In the genomic region with DNA sequence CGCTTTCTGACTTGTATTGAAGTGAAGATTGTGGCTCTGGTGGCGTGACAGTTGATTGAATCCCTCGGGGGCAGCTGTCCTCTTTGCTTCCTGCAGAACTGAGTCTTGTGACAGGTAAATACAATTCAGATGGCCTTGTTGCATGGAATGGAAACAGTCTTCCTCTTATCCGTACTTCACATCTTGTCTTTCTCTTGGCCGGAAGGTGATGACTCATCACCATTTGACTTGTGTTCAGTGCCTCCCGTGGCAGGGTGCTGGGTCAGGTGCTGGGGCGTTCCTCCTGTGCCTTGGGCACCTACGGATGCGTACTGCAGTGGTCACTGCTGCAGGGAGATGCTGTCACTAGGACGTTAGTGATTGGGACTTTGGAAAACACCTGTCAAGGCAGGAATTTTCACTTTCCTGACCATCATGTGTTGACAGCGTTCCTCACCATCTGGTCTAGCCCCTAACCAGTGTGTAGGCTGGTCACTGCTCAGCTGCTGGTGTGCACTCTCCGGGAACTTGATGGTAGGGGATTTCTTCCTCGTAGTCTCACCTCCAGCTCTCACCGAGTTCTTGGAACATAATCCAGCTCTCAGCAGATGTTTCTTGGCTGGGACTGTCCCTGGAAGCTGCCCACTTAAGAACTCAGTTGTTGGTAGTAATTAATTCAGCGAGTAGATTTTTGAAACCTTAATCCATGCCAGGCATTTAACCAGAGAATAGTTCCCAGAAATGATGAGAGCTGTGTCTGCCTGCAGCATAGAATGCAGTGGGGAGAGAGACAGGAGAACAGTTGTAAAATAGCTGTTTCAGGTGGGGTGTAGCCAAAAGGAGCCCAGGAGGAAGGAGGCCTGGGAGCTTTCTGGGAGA, we compare ENCODE assay signal across 8 cellular contexts. TPM values are rescaled to one million over a fixed set of nuclear protein-coding genes. Genes with fewer than 3 reads are reported as not detected.
DNase-seq lines count a peak whose midpoint lies in the region; ATAC-seq and TF ChIP-seq lines count a peak whose summit lies in the region.

No MANE protein-coding gene starts in this region.

- H3K36me3 ChIP-seq in CD4-positive, CD25-positive, alpha-beta regulatory T cell (ENCODE audit: control insufficient read depth, insufficient read depth, low read length) = no peaks in the 10 kb centered on the region
- no peaks in the 10 kb centered on the region for H3K36me3 ChIP-seq in Loucy (ENCODE audit: insufficient read depth, low read length)
- no peaks in the 10 kb centered on the region for H3K36me3 ChIP-seq in esophagus muscularis mucosa
- H3K36me3 ChIP-seq in gastrocnemius medialis = no peaks in the 10 kb centered on the region

- peak overlapping the region; percentile 78 for H3K4me3 ChIP-seq in CD4-positive, CD25-positive, alpha-beta regulatory T cell (ENCODE audit: low read depth, low read length)
- H3K4me3 ChIP-seq in Loucy (ENCODE audit: low read length, poor library complexity, severe bottlenecking) (peak overlapping the region; percentile 5), esophagus muscularis mucosa (peak overlapping the region in 2 of 4 donors; percentile 13 to 29), gastrocnemius medialis (no peak overlapping the region)

- H3K9me3 Mint-ChIP-seq in CD4-positive, CD25-positive, alpha-beta regulatory T cell = no peaks in the 10 kb centered on the region
- no peaks in the 10 kb centered on the region for H3K9me3 Mint-ChIP-seq in activated CD8-positive, alpha-beta memory T cell treated with anti-CD3 and anti-CD28 coated beads, Interleukin-2, amount 10 ng/mL, durations not matched to agents 7 days and 5 days (ENCODE audit: low read depth)

- H3K27me3 ChIP-seq in CD4-positive, CD25-positive, alpha-beta regulatory T cell (ENCODE audit: control insufficient read depth, insufficient read depth, low read length) = no peaks in the 10 kb centered on the region
- no peaks in the 10 kb centered on the region for H3K27me3 ChIP-seq in Loucy (ENCODE audit: insufficient read depth, low read length, poor library complexity, severe bottlenecking)
- H3K27me3 ChIP-seq in esophagus muscularis mucosa = no peaks in the 10 kb centered on the region
- H3K27me3 ChIP-seq in gastrocnemius medialis = no peaks in the 10 kb centered on the region

- no peaks in the 10 kb centered on the region for H3K9me3 ChIP-seq in CD4-positive, CD25-positive, alpha-beta regulatory T cell (ENCODE audit: control insufficient read depth in 2 of 2, low read length in 2 of 2)
- H3K9me3 ChIP-seq in Loucy (ENCODE audit: insufficient read depth, low read depth, low read length) (no peaks in the 10 kb centered on the region), esophagus muscularis mucosa (no peaks in the 10 kb centered on the region), gastrocnemius medialis (no peaks in the 10 kb centered on the region)

- peaks cover 22% of the 10 kb centered on the region; the same call in 1 of the 2 replicates for H3K79me2 ChIP-seq in Loucy (ENCODE audit: insufficient read depth, low read length)

- peak; percentile 46 to 89 (median 62) for DNase-seq in CD4-positive, CD25-positive, alpha-beta regulatory T cell
- DNase-seq in activated CD8-positive, alpha-beta memory T cell treated with anti-CD3 and anti-CD28 coated beads, Interleukin-2, amount 10 ng/mL, durations not matched to agents 7 days and 5 days = peak; percentile 78
- no peak for DNase-seq in esophagus muscularis mucosa (ENCODE audit: extremely low spot score)
- DNase-seq in gastrocnemius medialis = peak; percentile 68 to 80
- DNase-seq in NCI-H128 (lab: John Stamatoyannopoulos, UW; ENCODE audit: unreplicated experiment) = no peak
- DNase-seq in SHP77 treated with DMSO at 0.1 percent for 48 hours (lab: John Stamatoyannopoulos, UW) = no peak
- no peak for DNase-seq in midbrain (lab: John Stamatoyannopoulos, UW)

- TF ChIP-seq POLR2A in esophagus muscularis mucosa (IDR thresholded peaks at IDR 0.05; ENCODE audit: low read depth) = no peak
- peak in 1 of 2 donors; percentile 47 for TF ChIP-seq POLR2A in gastrocnemius medialis (IDR thresholded peaks at IDR 0.05)

- intact Hi-C loops in esophagus muscularis mucosa (cut with DNase I) (no loop called here), gastrocnemius medialis (cut with DNase I; ENCODE audit: low total_unique reads) (no loop called here)

- no peak for TF ChIP-seq EP300 in esophagus muscularis mucosa (IDR thresholded peaks at IDR 0.05)

- CTCF ChIA-PET in activated CD8-positive, alpha-beta memory T cell treated with anti-CD3 and anti-CD28 coated beads, Interleukin-2, amount 10 ng/mL, durations not matched to agents 7 days and 5 days (lab: Charles Lee) = interaction anchor here (0.6 to 2.1 kb wide), 11 partner anchors 8 to 154 kb away, joined by 3 to 9 read pairs (median 4); a partner anchor contains a TSS

- no peaks in the 10 kb centered on the region for H3K36me3 Mint-ChIP-seq in CD4-positive, CD25-positive, alpha-beta regulatory T cell
- H3K36me3 Mint-ChIP-seq in activated CD8-positive, alpha-beta memory T cell treated with anti-CD3 and anti-CD28 coated beads, Interleukin-2, amount 10 ng/mL, durations not matched to agents 7 days and 5 days = peaks cover 5% of the 10 kb centered on the region

- H2AFZ ChIP-seq in Loucy (ENCODE audit: low read length) = no peak overlapping the region

- H4K20me1 ChIP-seq in Loucy (ENCODE audit: insufficient read depth, low read length, poor library complexity, severe bottlenecking) = peaks cover 4% of the 10 kb centered on the region

- H3K4me3 Mint-ChIP-seq in CD4-positive, CD25-positive, alpha-beta regulatory T cell = peak overlapping the region; percentile 67 to 97 (median 77)
- H3K4me3 Mint-ChIP-seq in activated CD8-positive, alpha-beta memory T cell treated with anti-CD3 and anti-CD28 coated beads, Interleukin-2, amount 10 ng/mL, durations not matched to agents 7 days and 5 days = no peak overlapping the region

- H3K27ac Mint-ChIP-seq in CD4-positive, CD25-positive, alpha-beta regulatory T cell = peak overlapping the region; percentile 93 to 96 (median 96)
- peak overlapping the region; percentile 73 for H3K27ac Mint-ChIP-seq in activated CD8-positive, alpha-beta memory T cell treated with anti-CD3 and anti-CD28 coated beads, Interleukin-2, amount 10 ng/mL, durations not matched to agents 7 days and 5 days

- H3F3A ChIP-seq in Loucy (ENCODE audit: low read depth) = no peaks in the 10 kb centered on the region

- peak; percentile 84 to 89 for ATAC-seq in CD4-positive, CD25-positive, alpha-beta regulatory T cell (ENCODE audit: low read depth in 2 of 2)
- peak; percentile 89 for ATAC-seq in activated CD8-positive, alpha-beta memory T cell treated with anti-CD3 and anti-CD28 coated beads, Interleukin-2, amount 10 ng/mL, durations not matched to agents 7 days and 5 days
- peak; percentile 60 to 80 for ATAC-seq in gastrocnemius medialis

- peak overlapping the region; percentile 82 for H3K27ac ChIP-seq in CD4-positive, CD25-positive, alpha-beta regulatory T cell (ENCODE audit: insufficient read depth, low read length, poor library complexity, severe bottlenecking)
- peak overlapping the region; percentile 64 to 78 (median 72) for H3K27ac ChIP-seq in esophagus muscularis mucosa (replicated peaks in 1 of 4)
- peak overlapping the region; percentile 57 to 80 (median 73) for H3K27ac ChIP-seq in gastrocnemius medialis

- peaks cover 78% of the 10 kb centered on the region for H3K4me1 ChIP-seq in CD4-positive, CD25-positive, alpha-beta regulatory T cell (ENCODE audit: control insufficient read depth, insufficient read depth, low read length, poor library complexity, severe bottlenecking)
- H3K4me1 ChIP-seq in Loucy (ENCODE audit: insufficient read depth, low read length, poor library complexity, severe bottlenecking) = peaks cover 30% of the 10 kb centered on the region
- peaks cover 25 to 75% (median 50%) of the 10 kb centered on the region in 4 donors for H3K4me1 ChIP-seq in esophagus muscularis mucosa
- H3K4me1 ChIP-seq in gastrocnemius medialis = peaks cover 33 to 47% of the 10 kb centered on the region in 2 donors

- in situ Hi-C loops in gastrocnemius medialis (cut with MboI; ENCODE audit: low sequenced_read_pairs in 4 of 4) = loop anchor here in 2 of 4 donors (10.0 to 25.0 kb wide), 2 partner anchors 68 to 145 kb away; a partner anchor contains a TSS

- TF ChIP-seq CTCF in Loucy (conservative IDR thresholded peaks at IDR 0.05; ENCODE audit: low read length) = no peak
- no peak for TF ChIP-seq CTCF in esophagus muscularis mucosa (IDR thresholded peaks at IDR 0.05)
- TF ChIP-seq CTCF in gastrocnemius medialis (IDR thresholded peaks at IDR 0.05 in 4 of 5, conservative IDR thresholded peaks at IDR 0.05 in 1 of 5) = peak in 1 of 5 experiments; percentile 12

- H3K9ac ChIP-seq in Loucy (ENCODE audit: low read depth, low read length, poor library complexity, severe bottlenecking) = peak overlapping the region; percentile 4

- no peaks in the 10 kb centered on the region for H3K27me3 Mint-ChIP-seq in CD4-positive, CD25-positive, alpha-beta regulatory T cell
- no peaks in the 10 kb centered on the region for H3K27me3 Mint-ChIP-seq in activated CD8-positive, alpha-beta memory T cell treated with anti-CD3 and anti-CD28 coated beads, Interleukin-2, amount 10 ng/mL, durations not matched to agents 7 days and 5 days

- peak overlapping the region; percentile 41 for H3K4me2 ChIP-seq in Loucy (ENCODE audit: low read depth, low read length, poor library complexity, severe bottlenecking)

- peaks cover 39 to 90% (median 67%) of the 10 kb centered on the region in 4 donors for H3K4me1 Mint-ChIP-seq in CD4-positive, CD25-positive, alpha-beta regulatory T cell
- peaks cover 58% of the 10 kb centered on the region for H3K4me1 Mint-ChIP-seq in activated CD8-positive, alpha-beta memory T cell treated with anti-CD3 and anti-CD28 coated beads, Interleukin-2, amount 10 ng/mL, durations not matched to agents 7 days and 5 days

- H3K9me2 ChIP-seq in Loucy (replicated peaks; ENCODE audit: low read depth, low read length) = no peaks in the 10 kb centered on the region

- whole genome bisulfite sequencing in esophagus muscularis mucosa = 40% methylated on average over 9 of the region's 15 CpGs

RNA-seq across cellular contexts. Expression of a gene that starts 7.2 kb away (rescaled TPM):
- total RNA-seq in CD4-positive, CD25-positive, alpha-beta regulatory T cell = 67.7 TPM
- 10 to 100 TPM; 46.6 to 63.0 (median 52.0) TPM for polyA plus RNA-seq in CD4-positive, CD25-positive, alpha-beta regulatory T cell
- 10 to 100 TPM; 49.0 to 49.1 TPM for total RNA-seq in activated CD8-positive, alpha-beta memory T cell treated with anti-CD3 and anti-CD28 coated beads, Interleukin-2, amount 10 ng/mL, durations not matched to agents 7 days and 5 days
- total RNA-seq in esophagus muscularis mucosa = 10 to 100 TPM; 37.0 to 49.4 (median 44.2) TPM
- total RNA-seq in gastrocnemius medialis = 10 to 100 TPM; 36.0 to 56.2 (median 41.4) TPM

Comparison
In these comparisons a context has a peak if more than half of its experiments do, and no peak if none do; other contexts are left out.
1. DNase-seq: peak in CD4-positive, CD25-positive, alpha-beta regulatory T cell (3 of 3), activated CD8-positive, alpha-beta memory T cell treated with anti-CD3 and anti-CD28 coated beads, Interleukin-2, amount 10 ng/mL, durations not matched to agents 7 days and 5 days (single experiment) and gastrocnemius medialis (2 of 2); none in esophagus muscularis mucosa (single experiment), NCI-H128 (single experiment), SHP77 treated with DMSO at 0.1 percent for 48 hours (single experiment) and midbrain (single experiment).
2. H3K4me3 ChIP-seq: peak in CD4-positive, CD25-positive, alpha-beta regulatory T cell (single experiment) and Loucy (single experiment); none in gastrocnemius medialis (0 of 4).
3. Peak in every context shown above with its lines, with median percentiles within 50 percentile points of each other: ATAC-seq and H3K27ac ChIP-seq.